In genomic region chr7:105718511-105718925, GRCh38 we compare ENCODE assay signal across 1 cellular context.
TF ChIP-seq lines count a peak whose summit lies in the region.

No MANE protein-coding gene starts in this region.

TF ChIP-seq in GM23338, 12 proteins besides CTCF, POLR2A, EP300 and RAD21 (continued from another document):
- TF ChIP-seq, protein P1, sequence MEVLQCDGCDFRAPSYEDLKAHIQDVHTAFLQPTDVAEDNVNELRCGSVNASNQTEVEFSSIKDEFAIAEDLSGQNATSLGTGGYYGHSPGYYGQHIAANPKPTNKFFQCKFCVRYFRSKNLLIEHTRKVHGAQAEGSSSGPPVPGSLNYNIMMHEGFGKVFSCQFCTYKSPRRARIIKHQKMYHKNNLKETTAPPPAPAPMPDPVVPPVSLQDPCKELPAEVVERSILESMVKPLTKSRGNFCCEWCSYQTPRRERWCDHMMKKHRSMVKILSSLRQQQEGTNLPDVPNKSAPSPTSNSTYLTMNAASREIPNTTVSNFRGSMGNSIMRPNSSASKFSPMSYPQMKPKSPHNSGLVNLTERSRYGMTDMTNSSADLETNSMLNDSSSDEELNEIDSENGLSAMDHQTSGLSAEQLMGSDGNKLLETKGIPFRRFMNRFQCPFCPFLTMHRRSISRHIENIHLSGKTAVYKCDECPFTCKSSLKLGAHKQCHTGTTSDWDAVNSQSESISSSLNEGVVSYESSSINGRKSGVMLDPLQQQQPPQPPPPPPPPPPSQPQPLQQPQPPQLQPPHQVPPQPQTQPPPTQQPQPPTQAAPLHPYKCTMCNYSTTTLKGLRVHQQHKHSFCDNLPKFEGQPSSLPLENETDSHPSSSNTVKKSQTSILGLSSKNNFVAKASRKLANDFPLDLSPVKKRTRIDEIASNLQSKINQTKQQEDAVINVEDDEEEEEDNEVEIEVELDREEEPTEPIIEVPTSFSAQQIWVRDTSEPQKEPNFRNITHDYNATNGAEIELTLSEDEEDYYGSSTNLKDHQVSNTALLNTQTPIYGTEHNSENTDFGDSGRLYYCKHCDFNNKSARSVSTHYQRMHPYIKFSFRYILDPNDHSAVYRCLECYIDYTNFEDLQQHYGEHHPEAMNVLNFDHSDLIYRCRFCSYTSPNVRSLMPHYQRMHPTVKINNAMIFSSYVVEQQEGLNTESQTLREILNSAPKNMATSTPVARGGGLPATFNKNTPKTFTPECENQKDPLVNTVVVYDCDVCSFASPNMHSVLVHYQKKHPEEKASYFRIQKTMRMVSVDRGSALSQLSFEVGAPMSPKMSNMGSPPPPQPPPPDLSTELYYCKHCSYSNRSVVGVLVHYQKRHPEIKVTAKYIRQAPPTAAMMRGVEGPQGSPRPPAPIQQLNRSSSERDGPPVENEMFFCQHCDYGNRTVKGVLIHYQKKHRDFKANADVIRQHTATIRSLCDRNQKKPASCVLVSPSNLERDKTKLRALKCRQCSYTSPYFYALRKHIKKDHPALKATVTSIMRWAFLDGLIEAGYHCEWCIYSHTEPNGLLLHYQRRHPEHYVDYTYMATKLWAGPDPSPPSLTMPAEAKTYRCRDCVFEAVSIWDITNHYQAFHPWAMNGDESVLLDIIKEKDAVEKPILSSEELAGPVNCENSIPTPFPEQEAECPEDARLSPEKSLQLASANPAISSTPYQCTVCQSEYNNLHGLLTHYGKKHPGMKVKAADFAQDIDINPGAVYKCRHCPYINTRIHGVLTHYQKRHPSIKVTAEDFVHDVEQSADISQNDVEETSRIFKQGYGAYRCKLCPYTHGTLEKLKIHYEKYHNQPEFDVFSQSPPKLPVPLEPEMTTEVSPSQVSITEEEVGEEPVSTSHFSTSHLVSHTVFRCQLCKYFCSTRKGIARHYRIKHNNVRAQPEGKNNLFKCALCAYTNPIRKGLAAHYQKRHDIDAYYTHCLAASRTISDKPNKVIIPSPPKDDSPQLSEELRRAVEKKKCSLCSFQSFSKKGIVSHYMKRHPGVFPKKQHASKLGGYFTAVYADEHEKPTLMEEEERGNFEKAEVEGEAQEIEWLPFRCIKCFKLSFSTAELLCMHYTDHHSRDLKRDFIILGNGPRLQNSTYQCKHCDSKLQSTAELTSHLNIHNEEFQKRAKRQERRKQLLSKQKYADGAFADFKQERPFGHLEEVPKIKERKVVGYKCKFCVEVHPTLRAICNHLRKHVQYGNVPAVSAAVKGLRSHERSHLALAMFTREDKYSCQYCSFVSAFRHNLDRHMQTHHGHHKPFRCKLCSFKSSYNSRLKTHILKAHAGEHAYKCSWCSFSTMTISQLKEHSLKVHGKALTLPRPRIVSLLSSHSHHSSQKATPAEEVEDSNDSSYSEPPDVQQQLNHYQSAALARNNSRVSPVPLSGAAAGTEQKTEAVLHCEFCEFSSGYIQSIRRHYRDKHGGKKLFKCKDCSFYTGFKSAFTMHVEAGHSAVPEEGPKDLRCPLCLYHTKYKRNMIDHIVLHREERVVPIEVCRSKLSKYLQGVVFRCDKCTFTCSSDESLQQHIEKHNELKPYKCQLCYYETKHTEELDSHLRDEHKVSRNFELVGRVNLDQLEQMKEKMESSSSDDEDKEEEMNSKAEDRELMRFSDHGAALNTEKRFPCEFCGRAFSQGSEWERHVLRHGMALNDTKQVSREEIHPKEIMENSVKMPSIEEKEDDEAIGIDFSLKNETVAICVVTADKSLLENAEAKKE (CRISPR knock-in tag; IDR thresholded peaks at IDR 0.05) = no peak
- TF ChIP-seq EZH2phosphoT487 (IDR thresholded peaks at IDR 0.05; ENCODE audit: unreplicated experiment) = no peak
- TF ChIP-seq, protein P2, sequence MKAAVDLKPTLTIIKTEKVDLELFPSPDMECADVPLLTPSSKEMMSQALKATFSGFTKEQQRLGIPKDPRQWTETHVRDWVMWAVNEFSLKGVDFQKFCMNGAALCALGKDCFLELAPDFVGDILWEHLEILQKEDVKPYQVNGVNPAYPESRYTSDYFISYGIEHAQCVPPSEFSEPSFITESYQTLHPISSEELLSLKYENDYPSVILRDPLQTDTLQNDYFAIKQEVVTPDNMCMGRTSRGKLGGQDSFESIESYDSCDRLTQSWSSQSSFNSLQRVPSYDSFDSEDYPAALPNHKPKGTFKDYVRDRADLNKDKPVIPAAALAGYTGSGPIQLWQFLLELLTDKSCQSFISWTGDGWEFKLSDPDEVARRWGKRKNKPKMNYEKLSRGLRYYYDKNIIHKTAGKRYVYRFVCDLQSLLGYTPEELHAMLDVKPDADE (IDR thresholded peaks at IDR 0.05) = no peak
- TF ChIP-seq STAT1 (IDR thresholded peaks at IDR 0.05; ENCODE audit: unreplicated experiment) = no peak
- TF ChIP-seq ZNF331 (CRISPR knock-in tag; IDR thresholded peaks at IDR 0.05; ENCODE audit: low read depth) = no peak
- no peak for TF ChIP-seq ZNF114 (CRISPR knock-in tag; IDR thresholded peaks at IDR 0.05)
- no peak for TF ChIP-seq CREB1 (CRISPR knock-in tag; IDR thresholded peaks at IDR 0.05; ENCODE audit: low read depth)
